9 cellular contexts compared by ENCODE assay signal in genomic region chr12:55720071-55720564, GRCh38. TPM values are rescaled to one million over a fixed set of nuclear protein-coding genes. Genes with fewer than 3 reads are reported as not detected.
DNase-seq lines count a peak whose midpoint lies in the region; ATAC-seq and TF ChIP-seq lines count a peak whose summit lies in the region.
"Had no signal": no experiment of that assay in that cellular context is flagged by ENCODE, and none has a peak within 500 bp of the region (broad histone marks: within the 10 kb centered on the region; RNA-seq: fewer than 3 reads in every experiment).

Gene RDH5 (plus strand): TSS chr12:55720393. CDS start chr12:55721185, 792 bp downstream.

- H3K4me1 Mint-ChIP-seq in T-helper 2 cell treated with Interferon-gamma antibody and Interleukin-4, amounts not matched to agents 5 μg/mL and 100 μg/mL, for 36 hours (ENCODE audit: low read depth): peaks cover 27% of the 10 kb centered on the region
- H3K4me1 Mint-ChIP-seq in chondrocyte (ENCODE audit: low read depth): peaks cover 71% of the 10 kb centered on the region

- H3K18ac ChIP-seq in mesenchymal stem cell (ENCODE audit: low read depth in 1 of 2, low read length in 2 of 2): no peak within 1 kb of the TSS

- TF ChIP-seq EP300 in tibial nerve (IDR thresholded peaks at IDR 0.05): peak in 1 of 2 donors; percentile 57

- H3K27me3 ChIP-seq in mesenchymal stem cell (ENCODE audit: control insufficient read depth in 1 of 2, insufficient read depth in 1 of 2, low read length in 2 of 2) (no peaks in the 10 kb centered on the region), tibial nerve (no peaks in the 10 kb centered on the region)

- H3K9ac ChIP-seq in mesenchymal stem cell (ENCODE audit: low read length): peak within 1 kb of the TSS; percentile 92

- H3K4me3 ChIP-seq in mesenchymal stem cell (ENCODE audit: insufficient read depth in 1 of 2, low read depth in 1 of 2, low read length in 2 of 2) (peak within 1 kb of the TSS in 1 of 2 experiments; percentile 78), tibial nerve (peak within 1 kb of the TSS in 1 of 4 donors; percentile 22)

- peak within 1 kb of the TSS; percentile 41 for H2BK15ac ChIP-seq in mesenchymal stem cell (ENCODE audit: low read depth, poor library complexity, severe bottlenecking)

- TF ChIP-seq POLR2A in tibial nerve (IDR thresholded peaks at IDR 0.05): peak in 1 of 2 donors; percentile 15

- H3K14ac ChIP-seq in mesenchymal stem cell (ENCODE audit: low read length in 2 of 2): no peak within 1 kb of the TSS

- H3K4ac ChIP-seq in mesenchymal stem cell (ENCODE audit: low read depth in 1 of 2, low read length in 2 of 2): no peak within 1 kb of the TSS

- no peaks in the 10 kb centered on the region for H3K9me3 Mint-ChIP-seq in T-helper 2 cell treated with Interferon-gamma antibody and Interleukin-4, amounts not matched to agents 5 μg/mL and 100 μg/mL, for 36 hours
- no peaks in the 10 kb centered on the region for H3K9me3 Mint-ChIP-seq in chondrocyte (ENCODE audit: low read depth)

- H2AFZ ChIP-seq in mesenchymal stem cell (ENCODE audit: low read depth, low read length): no peak within 1 kb of the TSS

- DNase-seq in T-helper 2 cell treated with Interferon-gamma antibody and Interleukin-4, amounts not matched to agents 5 μg/mL and 100 μg/mL, for 36 hours (ENCODE audit: low spot score): no peak
- DNase-seq in chondrocyte (ENCODE audit: low spot score) (no peak), mesenchymal stem cell (no peak), tibial nerve (ENCODE audit: low spot score in 2 of 2) (no peak), NCI-H128 (lab: John Stamatoyannopoulos, UW; ENCODE audit: unreplicated experiment) (no peak), SW 1271 (lab: John Stamatoyannopoulos, UW) (no peak)
- DNase-seq in stimulated activated naive CD8-positive, alpha-beta T cell treated with anti-CD3 and anti-CD28 coated beads, Interleukin-15, Interleukin-2, amounts not matched to agents 100 U/mL and 50 U/mL, for 24 hours: no peak

- H3K4me1 ChIP-seq in mesenchymal stem cell (ENCODE audit: control insufficient read depth, insufficient read depth, low read depth, low read length) (peaks cover 56% of the 10 kb centered on the region), tibial nerve (peaks cover 0 to 88% (median 71%) of the 10 kb centered on the region in 4 donors)

- H3K4me3 Mint-ChIP-seq in T-helper 2 cell treated with Interferon-gamma antibody and Interleukin-4, amounts not matched to agents 5 μg/mL and 100 μg/mL, for 36 hours: no peak within 1 kb of the TSS
- H3K4me3 Mint-ChIP-seq in chondrocyte (ENCODE audit: unreplicated experiment): no peak within 1 kb of the TSS

- no peak within 1 kb of the TSS for H2BK12ac ChIP-seq in mesenchymal stem cell (ENCODE audit: low read length in 2 of 2)

- no peak within 1 kb of the TSS for H3K27ac Mint-ChIP-seq in T-helper 2 cell treated with Interferon-gamma antibody and Interleukin-4, amounts not matched to agents 5 μg/mL and 100 μg/mL, for 36 hours
- H3K27ac Mint-ChIP-seq in chondrocyte (ENCODE audit: unreplicated experiment): peak within 1 kb of the TSS; percentile 85

- H3K36me3 ChIP-seq in mesenchymal stem cell (ENCODE audit: control insufficient read depth in 1 of 2, insufficient read depth in 2 of 2, low read depth in 1 of 2, low read length in 2 of 2) (peaks cover 25 to 31% of the 10 kb centered on the region in 2 experiments), tibial nerve (peaks cover 0 to 28% (median under 1%) of the 10 kb centered on the region in 3 donors)

- peak within 1 kb of the TSS in 1 of 2 experiments; percentile 71 for H3K23ac ChIP-seq in mesenchymal stem cell (ENCODE audit: low read length in 2 of 2)

- H3K79me1 ChIP-seq in mesenchymal stem cell (replicated peaks; ENCODE audit: low read length, poor library complexity, severe bottlenecking): peaks cover 14% of the 10 kb centered on the region

- intact Hi-C loops in T-helper 2 cell treated with Interferon-gamma antibody and Interleukin-4, amounts not matched to agents 100 ng/mL and 5 ng/mL, for 36 hours (cut with micrococcal nuclease): no loop called here

- H4K8ac ChIP-seq in mesenchymal stem cell (ENCODE audit: low read length): no peak within 1 kb of the TSS

- no peaks in the 10 kb centered on the region for H3K9me3 ChIP-seq in mesenchymal stem cell (ENCODE audit: control insufficient read depth, low read length)
- H3K9me3 ChIP-seq in tibial nerve: no peaks in the 10 kb centered on the region

- WGBS in mesenchymal stem cell: 76% methylated on average over 5 of the region's 6 CpGs
- 24 to 31% methylated on average over 6 of the region's 6 CpGs for WGBS in tibial nerve, 2 donors

- H3K27me3 Mint-ChIP-seq in T-helper 2 cell treated with Interferon-gamma antibody and Interleukin-4, amounts not matched to agents 5 μg/mL and 100 μg/mL, for 36 hours (ENCODE audit: low read depth): peaks cover 4% of the 10 kb centered on the region
- no peaks in the 10 kb centered on the region for H3K27me3 Mint-ChIP-seq in chondrocyte (ENCODE audit: low read depth)

- H3K36me3 Mint-ChIP-seq in T-helper 2 cell treated with Interferon-gamma antibody and Interleukin-4, amounts not matched to agents 5 μg/mL and 100 μg/mL, for 36 hours (ENCODE audit: low read depth): peaks cover 8% of the 10 kb centered on the region
- peaks cover 10% of the 10 kb centered on the region for H3K36me3 Mint-ChIP-seq in chondrocyte (ENCODE audit: low read depth)

- TF ChIP-seq CTCF in chondrocyte (IDR thresholded peaks at IDR 0.05) (no peak), tibial nerve (IDR thresholded peaks at IDR 0.05) (no peak)

- peak within 1 kb of the TSS; percentile 59 for H2AK5ac ChIP-seq in mesenchymal stem cell (ENCODE audit: low read length, severe bottlenecking)

- H3K27ac ChIP-seq in mesenchymal stem cell (ENCODE audit: low read length, poor library complexity, severe bottlenecking) (peak within 1 kb of the TSS; percentile 58), tibial nerve (peak within 1 kb of the TSS; percentile 64 to 94 (median 91))
- H3K27ac ChIP-seq: C4-2B had no signal

- H2BK120ac ChIP-seq in mesenchymal stem cell (ENCODE audit: low read depth, low read length): no peak within 1 kb of the TSS

- no peak within 1 kb of the TSS for H4K91ac ChIP-seq in mesenchymal stem cell (ENCODE audit: low read length)

- ATAC-seq in stimulated activated naive CD8-positive, alpha-beta T cell treated with anti-CD3 and anti-CD28 coated beads, Interleukin-15, Interleukin-2, amounts not matched to agents 100 U/mL and 50 U/mL, for 24 hours: no peak

- H2BK5ac ChIP-seq in mesenchymal stem cell (ENCODE audit: low read depth, low read length, poor library complexity, severe bottlenecking): no peak within 1 kb of the TSS

- no peak within 1 kb of the TSS for H3K4me2 ChIP-seq in mesenchymal stem cell (ENCODE audit: low read length, poor library complexity, severe bottlenecking)

RNA-seq across cellular contexts. Expression of gene RDH5, which starts in this region (rescaled TPM):
- total RNA-seq in T-helper 2 cell treated with Interferon-gamma antibody and Interleukin-4, amounts not matched to agents 100 ng/mL and 5 ng/mL, for 36 hours: 10.4 and 14.1 TPM in 2 replicates
- 2.3 to 3.7 TPM (median 3.2 TPM) in 3 replicates for total RNA-seq in chondrocyte
- polyA plus RNA-seq in mesenchymal stem cell (2013, experiment 1 of 2): 1.1 TPM
- 1.1 TPM for polyA plus RNA-seq in mesenchymal stem cell (2013, experiment 2 of 2)
- total RNA-seq in tibial nerve: 10 to 100 TPM; 28.0 to 54.6 (median 38.4) TPM
